ENCODE assay signal across 24 cellular contexts in the genomic region with DNA sequence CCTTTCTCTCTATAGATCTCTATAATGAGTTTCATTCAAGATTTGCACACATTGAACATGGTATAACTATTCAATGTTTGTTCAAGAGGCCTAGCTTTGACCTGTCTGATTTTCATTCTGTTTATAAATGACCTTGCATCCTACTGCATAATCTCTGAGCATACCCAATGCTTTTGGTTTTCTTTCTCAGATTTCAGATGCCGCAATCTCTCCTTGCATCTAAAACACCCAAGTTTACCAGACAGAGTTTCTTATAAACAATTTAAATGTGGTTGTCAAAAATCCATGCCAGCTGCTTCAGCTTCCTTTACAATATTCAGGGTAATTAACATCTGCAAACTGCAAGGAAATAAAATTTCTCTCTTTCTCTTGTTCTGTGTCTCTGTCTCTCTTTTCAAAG.
"Had no signal": no experiment of that assay in that cellular context is flagged by ENCODE, and none has a peak within 500 bp of the region (broad histone marks: within the 10 kb centered on the region; RNA-seq: fewer than 3 reads in every experiment).

No MANE protein-coding gene starts in this region.

- H3K4me3 ChIP-seq: MG63, SJSA1 had no signal

- H3K27ac ChIP-seq: SJSA1 had no signal

- H3K27me3 ChIP-seq: MG63, SJSA1 had no signal

- ATAC-seq: activated CD4-positive, CD25-positive, alpha-beta regulatory T cell treated with anti-CD3 and anti-CD28 coated beads, Interleukin-2, amount 50 U/mL, for 24 hours; activated CD8-positive, alpha-beta T cell treated with anti-CD3 and anti-CD28 coated beads, Interleukin-2, amount 10 ng/mL, durations not matched to agents 7 days and 5 days; activated naive CD4-positive, alpha-beta T cell treated with anti-CD3 and anti-CD28 coated beads, Interleukin-2, amount 50 U/mL, for 72 hours; activated naive CD8-positive, alpha-beta T cell treated with anti-CD3 and anti-CD28 coated beads, Interleukin-2, amount 50 U/mL, for 24 hours; PC-3 had no signal

- H3K36me3 ChIP-seq: MG63, SJSA1 had no signal

- H3K9me3 ChIP-seq: MG63, SJSA1 had no signal

- DNase-seq: activated CD4-positive, alpha-beta T cell treated with anti-CD3 and anti-CD28 coated beads for 4 hours; activated CD4-positive, alpha-beta T cell treated with anti-CD3 and anti-CD28 coated beads, Interleukin-2, amount 50 U/mL, for 4 hours; activated CD8-positive, alpha-beta memory T cell treated with anti-CD3 and anti-CD28 coated beads, Interleukin-2, amount 50 U/mL, for 48 hours; activated CD8-positive, alpha-beta T cell treated with anti-CD3 and anti-CD28 coated beads, Interleukin-2, amount 10 ng/mL, durations not matched to agents 7 days and 5 days; activated effector memory CD4-positive, alpha-beta T cell treated with Interleukin-2 at 50 U/mL for 16 hours; activated naive CD4-positive, alpha-beta T cell; activated naive CD8-positive, alpha-beta T cell treated with anti-CD3 and anti-CD28 coated beads, Interleukin-2, amount 50 U/mL, for 24 hours; activated T-cell treated with anti-CD3 and anti-CD28 coated beads, Interleukin-2, amount 50 U/mL, for 1 hour; amygdala; KG1; MG63; NCI-H1105; NCI-H1436 treated with DMSO at 0.1 percent for 48 hours; NCI-H187; NCI-H2081; NCI-H446; NCI-H524; PC-3; SHP77 had no signal

- FAIRE-seq: astrocyte, RCC 7860 had no signal
